Comparison of ENCODE assay signal across 1 cellular context in genomic region chr21:31566061-31566460, GRCh38.
TF ChIP-seq lines count a peak whose summit lies in the region.

No MANE protein-coding gene starts in this region.

TF ChIP-seq in GM23338, 12 proteins besides CTCF, POLR2A, EP300 and RAD21 (continued from another document):
- TF ChIP-seq CREB1 (CRISPR knock-in tag; IDR thresholded peaks at IDR 0.05; ENCODE audit: low read depth) (no peak), ZNF331 (CRISPR knock-in tag; IDR thresholded peaks at IDR 0.05; ENCODE audit: low read depth) (no peak), EZH2 (IDR thresholded peaks at IDR 0.05; ENCODE audit: low read depth, unreplicated experiment) (no peak), REST (IDR thresholded peaks at IDR 0.05; ENCODE audit: unreplicated experiment) (no peak), ZNF114 (CRISPR knock-in tag; IDR thresholded peaks at IDR 0.05) (no peak)
